7 cellular contexts compared by ENCODE assay signal in the genomic region with DNA sequence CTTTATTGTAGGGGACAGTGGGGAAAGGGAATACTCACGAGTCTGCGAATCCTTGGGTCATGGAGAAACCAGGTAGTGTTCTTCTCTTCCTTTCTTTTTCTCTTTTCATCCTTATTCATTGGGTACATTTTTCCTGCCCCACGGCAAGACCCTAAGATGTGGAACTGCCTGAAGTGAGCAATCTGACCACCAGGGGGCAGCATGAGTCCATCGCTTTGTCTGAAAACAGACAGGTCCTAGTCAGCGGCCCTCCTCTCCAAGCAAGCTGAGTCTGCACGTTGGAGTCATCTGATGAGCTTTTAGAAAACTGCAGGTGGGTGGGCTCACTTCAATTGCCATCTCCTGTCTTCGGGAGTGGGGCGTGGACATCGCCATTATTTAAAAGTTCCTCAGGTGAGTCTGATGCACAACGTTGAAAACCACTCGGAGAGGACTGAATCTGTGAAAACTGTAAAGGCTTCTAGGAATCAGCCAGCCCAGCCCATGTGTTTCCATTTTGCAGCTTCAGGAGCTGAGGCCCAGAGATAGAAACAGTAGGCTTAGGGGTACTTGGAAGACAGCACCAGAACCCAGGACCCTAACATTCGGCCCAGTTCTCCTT. TPM values are rescaled to one million over a fixed set of nuclear protein-coding genes. Genes with fewer than 3 reads are reported as not detected.
DNase-seq lines count a peak whose midpoint lies in the region; ATAC-seq and TF ChIP-seq lines count a peak whose summit lies in the region.

No MANE protein-coding gene starts in this region.

- H3K27me3 ChIP-seq in lung (ENCODE audit: control insufficient read depth, insufficient read depth): no peaks in the 10 kb centered on the region

- ATAC-seq in HG03520 (IDR thresholded peaks at IDR 0.05; ENCODE audit: unreplicated experiment) (peak; percentile 63), lung (ENCODE audit: insufficient read depth, low FRiP score) (peak; percentile 89)

- no peaks in the 10 kb centered on the region for H3K9me3 ChIP-seq in lung (ENCODE audit: control insufficient read depth in 2 of 2, insufficient read depth in 1 of 2, low read length in 1 of 2)

- in situ Hi-C loops in GM13977 (cut with MboI; ENCODE audit: low pct_unique_long_range_greater_than_20kb, low sequenced_read_pairs, unreplicated experiment): no loop called here

- no peak overlapping the region for H3K4me3 ChIP-seq in lung

- H3K4me1 ChIP-seq in lung (ENCODE audit: control insufficient read depth in 2 of 2, insufficient read depth in 2 of 2, low read length in 2 of 2): no peaks in the 10 kb centered on the region

- no peaks in the 10 kb centered on the region for H3K36me3 ChIP-seq in lung (ENCODE audit: control insufficient read depth in 2 of 2, insufficient read depth in 2 of 2, low read length in 2 of 2)

- DNase-seq in GM13977 (ENCODE audit: low spot score) (peak; percentile 71), NCI-H748 treated with DMSO at 0.1 percent for 48 hours (lab: John Stamatoyannopoulos, UW) (peak; percentile 68), ecto neural progenitor cell (ENCODE audit: low spot score) (peak; percentile 92), lung (ENCODE audit: low spot score) (peak; percentile 85)
- DNase-seq in activated CD4-positive, alpha-beta T cell treated with anti-CD3 and anti-CD28 coated beads, Interleukin-2, amount 50 U/mL, for 4 hours: peak; percentile 86 to 88
- peak; percentile 67 for DNase-seq in stimulated activated CD8-positive, alpha-beta memory T cell treated with anti-CD3 and anti-CD28 coated beads, Interleukin-12 subunit alpha, Interleukin-12 subunit beta, amount 100 ng/mL, for 24 hours (ENCODE audit: extremely low read depth)

- no peak overlapping the region for H3K27ac ChIP-seq in lung (ENCODE audit: low read depth in 1 of 2, low read length in 1 of 2)

- TF ChIP-seq CTCF in GM13977 (IDR thresholded peaks at IDR 0.05; ENCODE audit: extremely low read depth, insufficient read depth, missing control alignments) (peak; percentile 92), lung (IDR thresholded peaks at IDR 0.05; ENCODE audit: control extremely low read depth, extremely low read depth) (peak; percentile 78)

- WGBS in lung, 2 donors: 28 to 30% methylated on average over 12 of the region's 12 CpGs

RNA-seq across cellular contexts. Expression of a gene that starts 34.0 kb away (rescaled TPM):
- total RNA-seq in lung: 10 to 100 TPM; 23.0 to 46.4 TPM
- 10 to 100 TPM; 13.6 to 23.8 TPM for polyA plus RNA-seq in lung
